Comparison of ENCODE assay signal across 15 cellular contexts in genomic region chr3:159273070-159273469, GRCh38.
DNase-seq lines count a peak whose midpoint lies in the region; ATAC-seq and TF ChIP-seq lines count a peak whose summit lies in the region.
"Had no signal": no experiment of that assay in that cellular context is flagged by ENCODE, and none has a peak within 500 bp of the region (broad histone marks: within the 10 kb centered on the region; RNA-seq: fewer than 3 reads in every experiment).

No MANE protein-coding gene starts in this region.

- DNase-seq in NCI-H82 (lab: John Stamatoyannopoulos, UW) (peak; percentile 78), NCI-H82 treated with DMSO at 0.1 percent for 48 hours (lab: John Stamatoyannopoulos, UW; ENCODE audit: unreplicated experiment) (no peak), SK-N-DZ (ENCODE audit: low spot score) (peak; percentile 74), erythroblast (lab: John Stamatoyannopoulos, UW) (peak; percentile 4 to 12), RWPE1 (ENCODE audit: low spot score) (no peak)
- no peak for DNase-seq in activated T-helper 2 cell treated with anti-CD3 and anti-CD28 coated beads, Interferon-gamma antibody, Interleukin-2, Interleukin-4, amounts not matched to agents 10 μg/mL and 5 μg/mL and 100 μg/mL, durations not matched to agents 14 hours and 24 hours and 36 hours (ENCODE audit: low spot score)
- DNase-seq: CD8-positive, alpha-beta T cell; GOT3; NCI-H1694 treated with DMSO at 0.1 percent for 48 hours; NCI-H2081 treated with DMSO at 0.1 percent for 48 hours had no signal

- no peak overlapping the region for H3K27ac Mint-ChIP-seq in activated T-helper 2 cell treated with anti-CD3 and anti-CD28 coated beads, Interferon-gamma antibody, Interleukin-2, Interleukin-4, amounts not matched to agents 10 μg/mL and 5 μg/mL and 100 μg/mL, durations not matched to agents 14 hours and 24 hours and 36 hours
- H3K27ac Mint-ChIP-seq: CD8-positive, alpha-beta T cell had no signal

- H3K4me1 Mint-ChIP-seq in activated T-helper 2 cell treated with anti-CD3 and anti-CD28 coated beads, Interferon-gamma antibody, Interleukin-2, Interleukin-4, amounts not matched to agents 10 μg/mL and 5 μg/mL and 100 μg/mL, durations not matched to agents 14 hours and 24 hours and 36 hours (ENCODE audit: low read depth): no peaks in the 10 kb centered on the region

- ATAC-seq in GM21576 (IDR thresholded peaks at IDR 0.05; ENCODE audit: unreplicated experiment): no peak
- ATAC-seq: CD8-positive, alpha-beta T cell had no signal

- H3K36me3 Mint-ChIP-seq in activated T-helper 2 cell treated with anti-CD3 and anti-CD28 coated beads, Interferon-gamma antibody, Interleukin-2, Interleukin-4, amounts not matched to agents 10 μg/mL and 5 μg/mL and 100 μg/mL, durations not matched to agents 14 hours and 24 hours and 36 hours (ENCODE audit: low read depth): no peaks in the 10 kb centered on the region
- H3K36me3 Mint-ChIP-seq: CD8-positive, alpha-beta T cell had no signal

- no peak overlapping the region for H3K4me3 Mint-ChIP-seq in activated T-helper 2 cell treated with anti-CD3 and anti-CD28 coated beads, Interferon-gamma antibody, Interleukin-2, Interleukin-4, amounts not matched to agents 10 μg/mL and 5 μg/mL and 100 μg/mL, durations not matched to agents 14 hours and 24 hours and 36 hours (ENCODE audit: low read depth)
- H3K4me3 Mint-ChIP-seq: CD8-positive, alpha-beta T cell had no signal

- CTCF ChIA-PET in RWPE1 (lab: Yijun Ruan, JAX): no interaction called here

- peak overlapping the region; percentile 30 for H3K27ac ChIP-seq in temporal lobe (ENCODE audit: low read depth, low read length)
- H3K27ac ChIP-seq in RWPE1: no peak overlapping the region
- H3K27ac ChIP-seq: 22Rv1; BLaER1 treated with 17β-estradiol and CSF1 and Interleukin-3, amounts not matched to agents 10 nM and 100 nM; SK-N-MC had no signal

- intact Hi-C loops in activated T-helper 2 cell treated with anti-CD3 and anti-CD28 coated beads, Interferon-gamma antibody, Interleukin-2, Interleukin-4, amounts not matched to agents 10 μg/mL and 5 μg/mL and 100 μg/mL, durations not matched to agents 14 hours and 24 hours and 36 hours (cut with micrococcal nuclease): no loop called here

- TF ChIP-seq POLR2A in erythroblast (IDR thresholded peaks at IDR 0.05; ENCODE audit: low read length): no peak

- POLR2A ChIA-PET in RWPE1 (lab: Yijun Ruan, JAX; ENCODE audit: low non-redundant PET): no interaction called here

- no peak for TF ChIP-seq CTCF in RWPE1 (conservative IDR thresholded peaks at IDR 0.05; ENCODE audit: low read depth)

- H3K9me3 Mint-ChIP-seq in activated T-helper 2 cell treated with anti-CD3 and anti-CD28 coated beads, Interferon-gamma antibody, Interleukin-2, Interleukin-4, amounts not matched to agents 10 μg/mL and 5 μg/mL and 100 μg/mL, durations not matched to agents 14 hours and 24 hours and 36 hours: no peaks in the 10 kb centered on the region
- H3K9me3 Mint-ChIP-seq: CD8-positive, alpha-beta T cell had no signal

- no peaks in the 10 kb centered on the region for H3K27me3 Mint-ChIP-seq in activated T-helper 2 cell treated with anti-CD3 and anti-CD28 coated beads, Interferon-gamma antibody, Interleukin-2, Interleukin-4, amounts not matched to agents 10 μg/mL and 5 μg/mL and 100 μg/mL, durations not matched to agents 14 hours and 24 hours and 36 hours (ENCODE audit: low read depth)

Comparison
In these comparisons a context has a peak if more than half of its experiments do, and no peak if none do; other contexts are left out.
1. DNase-seq: peak in NCI-H82 (single experiment), SK-N-DZ (single experiment) and erythroblast (2 of 2); none in NCI-H82 treated with DMSO at 0.1 percent for 48 hours (single experiment), RWPE1 (single experiment) and activated T-helper 2 cell treated with anti-CD3 and anti-CD28 coated beads, Interferon-gamma antibody, Interleukin-2, Interleukin-4, amounts not matched to agents 10 μg/mL and 5 μg/mL and 100 μg/mL, durations not matched to agents 14 hours and 24 hours and 36 hours (single experiment).